23 cellular contexts compared by ENCODE assay signal in genomic region chr10:64732372-64732715, GRCh38.
DNase-seq lines count a peak whose midpoint lies in the region; ATAC-seq and TF ChIP-seq lines count a peak whose summit lies in the region.
"Had no signal": no experiment of that assay in that cellular context is flagged by ENCODE, and none has a peak within 500 bp of the region (broad histone marks: within the 10 kb centered on the region; RNA-seq: fewer than 3 reads in every experiment).

No MANE protein-coding gene starts in this region.

- no peaks in the 10 kb centered on the region for H3K27me3 ChIP-seq in HL-60 (ENCODE audit: insufficient read depth, poor library complexity, severe bottlenecking)
- no peaks in the 10 kb centered on the region for H3K27me3 ChIP-seq in mucosa of rectum (ENCODE audit: control insufficient read depth in 2 of 2, insufficient read depth in 2 of 2, low read length in 2 of 2)
- no peaks in the 10 kb centered on the region for H3K27me3 ChIP-seq in upper lobe of left lung
- H3K27me3 ChIP-seq: ascending aorta, dorsolateral prefrontal cortex, right atrium auricular region had no signal

- H3K9me3 ChIP-seq in mucosa of rectum (ENCODE audit: control insufficient read depth in 2 of 2, low read length in 2 of 2), result no peaks in the 10 kb centered on the region
- H3K9me3 ChIP-seq in upper lobe of left lung, result no peaks in the 10 kb centered on the region
- H3K9me3 ChIP-seq: ascending aorta, right atrium auricular region, SK-N-SH had no signal

- H3K36me3 Mint-ChIP-seq in Calu3 (ENCODE audit: insufficient read depth, unreplicated experiment), result peaks cover 12% of the 10 kb centered on the region
- H3K36me3 Mint-ChIP-seq: activated naive CD8-positive, alpha-beta T cell treated with anti-CD3 and anti-CD28 coated beads for 36 hours; CD14-positive monocyte had no signal

- CTCF ChIA-PET in Calu3 (lab: Charles Lee), result interaction anchor here (1.9 kb wide), 1 partner anchor 302 kb away, joined by 7 read pairs; no protein-coding TSS in a partner anchor

- TF ChIP-seq CTCF in Calu3 (IDR thresholded peaks at IDR 0.05; ENCODE audit: unreplicated experiment), result no peak
- no peak for TF ChIP-seq CTCF in HL-60 (IDR thresholded peaks at IDR 0.05; ENCODE audit: insufficient read depth, low read length)
- TF ChIP-seq CTCF in upper lobe of left lung (IDR thresholded peaks at IDR 0.05), result no peak

- peaks cover 37% of the 10 kb centered on the region for H3K4me1 Mint-ChIP-seq in Calu3 (ENCODE audit: low read depth, unreplicated experiment)
- H3K4me1 Mint-ChIP-seq: activated B cell treated with CpG ODN at 0.5 μM for 24 hours; activated naive CD8-positive, alpha-beta T cell treated with anti-CD3 and anti-CD28 coated beads for 36 hours; CD14-positive monocyte had no signal

- peaks cover 15% of the 10 kb centered on the region for H3K9me3 Mint-ChIP-seq in Calu3 (ENCODE audit: low read depth, unreplicated experiment)

- no peak overlapping the region for H3K9ac ChIP-seq in mucosa of rectum (ENCODE audit: low read depth in 1 of 2, low read length in 2 of 2)
- H3K9ac ChIP-seq: GM23248, SK-N-SH had no signal

- ATAC-seq in upper lobe of left lung (ENCODE audit: low FRiP score in 2 of 2), result no peak
- ATAC-seq: natural killer cell treated with Interleukin-12 subunit alpha and Interleukin-12 subunit beta and Interleukin-15 and Interleukin-18, amount 100 ng/mL, for 72 hours; stimulated activated naive CD8-positive, alpha-beta T cell treated with anti-CD3 and anti-CD28 coated beads, Interleukin-15, Interleukin-2, amounts not matched to agents 100 U/mL and 50 U/mL, for 24 hours had no signal

- peak overlapping the region; percentile 97 for H3K27ac Mint-ChIP-seq in Calu3 (ENCODE audit: unreplicated experiment)
- H3K27ac Mint-ChIP-seq: activated B cell treated with CpG ODN at 0.5 μM for 24 hours; activated naive CD8-positive, alpha-beta T cell treated with anti-CD3 and anti-CD28 coated beads for 36 hours; natural killer cell treated with Interleukin-12 subunit alpha and Interleukin-12 subunit beta and Interleukin-15 and Interleukin-18, amount 100 ng/mL, for 72 hours; T-helper 2 cell treated with Interferon-gamma antibody and Interleukin-4, amounts not matched to agents 5 μg/mL and 100 μg/mL, for 36 hours had no signal

- no peaks in the 10 kb centered on the region for H3K36me3 ChIP-seq in mucosa of rectum (ENCODE audit: control insufficient read depth in 2 of 2, insufficient read depth in 2 of 2, low read length in 2 of 2)
- H3K36me3 ChIP-seq in upper lobe of left lung, result no peaks in the 10 kb centered on the region
- H3K36me3 ChIP-seq: ascending aorta, right atrium auricular region had no signal

- H3K4me1 ChIP-seq in mucosa of rectum (ENCODE audit: control insufficient read depth in 2 of 2, insufficient read depth in 2 of 2, low read length in 2 of 2), result peaks cover 2 to 9% of the 10 kb centered on the region in 2 donors
- H3K4me1 ChIP-seq in upper lobe of left lung, result no peaks in the 10 kb centered on the region
- H3K4me1 ChIP-seq: ascending aorta, right atrium auricular region had no signal

- intact Hi-C loops in Calu3 (cut with micrococcal nuclease; ENCODE audit: unreplicated experiment), result loop anchor here (1.0 to 10.0 kb wide), 8 partner anchors 225 to 982 kb away; no protein-coding TSS in a partner anchor

- no peak for TF ChIP-seq EP300 in upper lobe of left lung (IDR thresholded peaks at IDR 0.05)

- peak overlapping the region; percentile 58 for H3K27ac ChIP-seq in HL-60 (replicated peaks)
- peak overlapping the region; percentile 16 to 25 for H3K27ac ChIP-seq in mucosa of rectum (ENCODE audit: low read depth in 2 of 2, low read length in 2 of 2)
- no peak overlapping the region for H3K27ac ChIP-seq in upper lobe of left lung
- H3K27ac ChIP-seq: ascending aorta, dorsolateral prefrontal cortex, GM23248, right atrium auricular region had no signal

- H3K4me3 Mint-ChIP-seq in Calu3 (ENCODE audit: low read depth, unreplicated experiment), result no peak overlapping the region
- H3K4me3 Mint-ChIP-seq: activated B cell treated with CpG ODN at 0.5 μM for 24 hours; activated naive CD8-positive, alpha-beta T cell treated with anti-CD3 and anti-CD28 coated beads for 36 hours; CD14-positive monocyte; natural killer cell treated with Interleukin-12 subunit alpha and Interleukin-12 subunit beta and Interleukin-15 and Interleukin-18, amount 100 ng/mL, for 72 hours; T-helper 2 cell treated with Interferon-gamma antibody and Interleukin-4, amounts not matched to agents 5 μg/mL and 100 μg/mL, for 36 hours had no signal

- no peaks in the 10 kb centered on the region for H3K27me3 Mint-ChIP-seq in Calu3 (ENCODE audit: unreplicated experiment)
- H3K27me3 Mint-ChIP-seq: activated B cell treated with CpG ODN at 0.5 μM for 24 hours; activated naive CD8-positive, alpha-beta T cell treated with anti-CD3 and anti-CD28 coated beads for 36 hours; natural killer cell treated with Interleukin-12 subunit alpha and Interleukin-12 subunit beta and Interleukin-15 and Interleukin-18, amount 100 ng/mL, for 72 hours had no signal

- DNase-seq in Calu3 (no peak), HL-60 (ENCODE audit: low read depth in 1 of 2, low spot score in 1 of 2) (peak in 1 of 2 experiments; percentile 56), SKM-1 (lab: John Stamatoyannopoulos, UW; ENCODE audit: unreplicated experiment) (peak; percentile 4), cerebellar cortex (ENCODE audit: low spot score) (no peak), GM19238 (ENCODE audit: insufficient read length, low spot score) (no peak), NCI-H2081 (lab: John Stamatoyannopoulos, UW) (no peak), upper lobe of left lung (no peak)
- DNase-seq: activated B cell treated with CpG ODN at 0.5 μM for 24 hours; activated CD4-positive, alpha-beta T cell treated with anti-CD3 and anti-CD28 coated beads, Interleukin-2, amount 50 U/mL, for 4 hours; activated naive CD8-positive, alpha-beta T cell treated with anti-CD3 and anti-CD28 coated beads for 36 hours; dorsolateral prefrontal cortex; EL; GM23248; NCI-H524 treated with DMSO at 0.1 percent for 48 hours; RPMI8226; SK-N-SH; stimulated activated naive CD8-positive, alpha-beta T cell treated with anti-CD3 and anti-CD28 coated beads, Interleukin-15, Interleukin-2, amounts not matched to agents 100 U/mL and 50 U/mL, for 24 hours had no signal

- no peak overlapping the region for H3K4me3 ChIP-seq in HL-60 (replicated peaks; ENCODE audit: insufficient read depth, low read length)
- H3K4me3 ChIP-seq in mucosa of rectum (ENCODE audit: low read length in 2 of 2), result peak overlapping the region in 1 of 2 donors; percentile 23
- no peak overlapping the region for H3K4me3 ChIP-seq in upper lobe of left lung
- H3K4me3 ChIP-seq: ascending aorta, dorsolateral prefrontal cortex, GM23248, right atrium auricular region had no signal

- no TSS peak for BruUV-seq in Calu3 (replicated peaks; lab: Mats Ljungman, UMichigan)

- 50 to 62% methylated on average over 6 of the region's 6 CpGs for WGBS in upper lobe of left lung, 2 donors

- TF ChIP-seq POLR2A in upper lobe of left lung (IDR thresholded peaks at IDR 0.05), result no peak

Comparison
In these comparisons a context has a peak if more than half of its experiments do, and no peak if none do; other contexts are left out.
1. H3K27ac ChIP-seq: peak in HL-60 (single experiment) and mucosa of rectum (2 of 2); none in upper lobe of left lung (0 of 4).